8 cellular contexts compared by ENCODE assay signal in genomic region chr6:104623052-104623690, GRCh38.
DNase-seq lines count a peak whose midpoint lies in the region; ATAC-seq and TF ChIP-seq lines count a peak whose summit lies in the region.

No MANE protein-coding gene starts in this region.

- no peak overlapping the region for H3K4me3 ChIP-seq in prostate gland

- H3K9me3 ChIP-seq in prostate gland = no peaks in the 10 kb centered on the region

- TF ChIP-seq CTCF in prostate gland (IDR thresholded peaks at IDR 0.05) = no peak

- intact Hi-C loops in prostate gland (cut with DNase I) = no loop called here

- WGBS in prostate gland = 23% methylated on average over 9 of the region's 9 CpGs

- no peak for TF ChIP-seq POLR2A in prostate gland (IDR thresholded peaks at IDR 0.05)

- H3K27ac ChIP-seq in prostate gland = no peak overlapping the region

- H3K4me1 ChIP-seq in prostate gland (replicated peaks) = no peaks in the 10 kb centered on the region

- no peaks in the 10 kb centered on the region for H3K36me3 ChIP-seq in prostate gland

- H3K27me3 ChIP-seq in prostate gland (replicated peaks; ENCODE audit: insufficient read depth) = no peaks in the 10 kb centered on the region

- ATAC-seq in GM19351 (IDR thresholded peaks at IDR 0.05; ENCODE audit: unreplicated experiment) (peak; percentile 58), HG03039 (IDR thresholded peaks at IDR 0.05; ENCODE audit: unreplicated experiment) (no peak)

- DNase-seq in AG20443 (ENCODE audit: low spot score) (peak; percentile 17), OCI-M1 (lab: John Stamatoyannopoulos, UW) (peak; percentile 56), glomerular visceral epithelial cell (ENCODE audit: extremely low spot score) (peak; percentile 13), pons (ENCODE audit: low spot score) (no peak), prostate gland (ENCODE audit: low spot score) (no peak)
- no peak for DNase-seq in activated CD4-positive, CD25-positive, alpha-beta regulatory T cell (lab: John Stamatoyannopoulos, UW)

Comparison
In these comparisons a context has a peak if more than half of its experiments do, and no peak if none do; other contexts are left out.
1. DNase-seq: peak in AG20443 (single experiment), OCI-M1 (single experiment) and glomerular visceral epithelial cell (single experiment); none in pons (single experiment), activated CD4-positive, CD25-positive, alpha-beta regulatory T cell (0 of 4) and prostate gland (single experiment).